ENCODE assay signal across 28 cellular contexts in the genomic region with DNA sequence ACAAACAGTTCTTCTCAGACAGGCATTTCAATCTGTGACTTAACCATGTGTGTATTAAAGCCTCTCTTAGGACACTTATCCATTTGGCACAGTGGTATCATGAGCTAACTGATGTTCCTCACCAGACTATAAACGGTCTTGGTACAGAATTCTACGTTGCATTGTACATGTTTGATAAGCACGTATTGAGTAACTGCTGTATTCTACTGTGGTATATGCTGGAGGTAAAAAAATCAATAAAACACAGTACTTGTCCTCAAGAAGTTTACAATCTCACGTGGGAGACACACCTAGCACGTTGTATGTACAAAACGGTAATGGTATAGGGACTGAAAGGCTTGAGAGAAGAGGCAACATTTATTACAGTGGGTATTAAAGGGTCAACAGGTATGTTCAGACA. TPM values are rescaled to one million over a fixed set of nuclear protein-coding genes. Genes with fewer than 3 reads are reported as not detected.
DNase-seq lines count a peak whose midpoint lies in the region; ATAC-seq and TF ChIP-seq lines count a peak whose summit lies in the region.
"Had no signal": no experiment of that assay in that cellular context is flagged by ENCODE, and none has a peak within 500 bp of the region (broad histone marks: within the 10 kb centered on the region; RNA-seq: fewer than 3 reads in every experiment).

No MANE protein-coding gene starts in this region.

- H3K36me3 ChIP-seq in HCT116 (ENCODE audit: control insufficient read depth in 1 of 2, insufficient read depth in 2 of 2, low read length in 2 of 2) (no peaks in the 10 kb centered on the region), RWPE2 (ENCODE audit: low read depth) (peaks cover 21% of the 10 kb centered on the region), smooth muscle cell (ENCODE audit: low read depth) (no peaks in the 10 kb centered on the region)
- H3K36me3 ChIP-seq: pancreas, right atrium auricular region had no signal

- POLR2A ChIA-PET in HCT116 (lab: Charles Lee), result no interaction called here

- H3F3A ChIP-seq in smooth muscle cell (ENCODE audit: low read depth), result peaks cover 22% of the 10 kb centered on the region

- no peaks in the 10 kb centered on the region for H3K79me2 ChIP-seq in HCT116 (ENCODE audit: insufficient read depth, low read length)
- H3K79me2 ChIP-seq in smooth muscle cell (ENCODE audit: low read depth), result no peaks in the 10 kb centered on the region

- CTCF ChIA-PET in HCT116 (lab: Charles Lee), result no interaction called here

- intact Hi-C loops in HCT116 (cut with micrococcal nuclease), result no loop called here
- intact Hi-C loops in left colon (cut with DNase I, micrococcal nuclease), result no loop called here
- intact Hi-C loops in Right ventricle myocardium superior (cut with DNase I), result no loop called here

- H3K4me1 ChIP-seq in HCT116 (ENCODE audit: control insufficient read depth in 1 of 2, insufficient read depth in 2 of 2, low read length in 2 of 2), result peaks cover 58 to 78% of the 10 kb centered on the region in 2 experiments
- H3K4me1 ChIP-seq in RWPE2 (ENCODE audit: insufficient read depth, poor library complexity, severe bottlenecking), result peaks cover 32% of the 10 kb centered on the region
- H3K4me1 ChIP-seq in smooth muscle cell (ENCODE audit: low read depth), result peaks cover 19% of the 10 kb centered on the region
- H3K4me1 ChIP-seq: tibial artery had no signal

- H3K27me3 ChIP-seq in HCT116 (ENCODE audit: insufficient read depth, low read length), result no peaks in the 10 kb centered on the region
- no peaks in the 10 kb centered on the region for H3K27me3 ChIP-seq in RWPE2 (ENCODE audit: insufficient read depth, poor library complexity, severe bottlenecking)
- no peaks in the 10 kb centered on the region for H3K27me3 ChIP-seq in smooth muscle cell (ENCODE audit: low read depth)
- H3K27me3 ChIP-seq: pancreas, right atrium auricular region, tibial artery had no signal

- DNase-seq in HCT116 (ENCODE audit: low read depth, low spot score) (no peak), RWPE2 (ENCODE audit: low spot score) (no peak), left colon (no peak), smooth muscle cell (lab: John Stamatoyannopoulos, UW; ENCODE audit: unreplicated experiment) (no peak), mesenteric fat pad (ENCODE audit: low spot score) (no peak), Right ventricle myocardium superior (no peak), iPS-NIHi11 (ENCODE audit: low spot score) (no peak)
- DNase-seq: activated CD4-positive, CD25-positive, alpha-beta regulatory T cell treated with anti-CD3 and anti-CD28 coated beads, Interleukin-2, amount 50 U/mL, for 72 hours; activated CD8-positive, alpha-beta T cell treated with anti-CD3 and anti-CD28 coated beads, Interleukin-2, amount 10 ng/mL, durations not matched to agents 7 days and 5 days; activated T-cell treated with anti-CD3 and anti-CD28 coated beads for 4 hours; amygdala; CD4-positive, alpha-beta memory T cell; DMS53; mesendoderm; naive thymus-derived CD4-positive, alpha-beta T cell; NCI-H1105; NCI-H2029 treated with DMSO at 0.1 percent for 48 hours; NCI-H226; pancreas; SHP77; stimulated activated naive CD8-positive, alpha-beta T cell treated with anti-CD3 and anti-CD28 coated beads, Interleukin-15, amount 100 ng/mL, for 72 hours; T1000; tibial artery had no signal

- WGBS in smooth muscle cell (ENCODE audit: low lambda C conversion rate), result 91% methylated on average over 6 of the region's 6 CpGs

- H3K9ac ChIP-seq in HCT116 (ENCODE audit: low read length) (no peak overlapping the region), smooth muscle cell (ENCODE audit: low read depth) (no peak overlapping the region)

- BruUV-seq in HCT116 (replicated peaks; lab: Mats Ljungman, UMichigan), result no TSS peak

- TF ChIP-seq POLR2A in HCT116 (IDR thresholded peaks at IDR 0.05; ENCODE audit: borderline replicate concordance, extremely low read depth, insufficient read depth, insufficient read length), result no peak

- H3K27ac ChIP-seq in HCT116 (ENCODE audit: low read depth, low read length) (no peak overlapping the region), RWPE2 (ENCODE audit: poor library complexity, severe bottlenecking) (peak overlapping the region; percentile 55), smooth muscle cell (ENCODE audit: low read depth) (peak overlapping the region; percentile 75)
- H3K27ac ChIP-seq: pancreas, right atrium auricular region, tibial artery had no signal

- H3K4me3 ChIP-seq in HCT116 (replicated peaks in 1 of 2; ENCODE audit: low read depth in 1 of 2, low read length in 2 of 2), result no peak overlapping the region
- H3K4me3 ChIP-seq in RWPE2 (ENCODE audit: severe bottlenecking), result no peak overlapping the region
- no peak overlapping the region for H3K4me3 ChIP-seq in smooth muscle cell
- H3K4me3 ChIP-seq: pancreas, right atrium auricular region, tibial artery had no signal

- no peak overlapping the region for H2AFZ ChIP-seq in HCT116 (ENCODE audit: low read depth, low read length, poor library complexity, severe bottlenecking)
- H2AFZ ChIP-seq in smooth muscle cell (ENCODE audit: low read depth), result no peak overlapping the region

- H3K9me3 ChIP-seq in HCT116 (ENCODE audit: control insufficient read depth in 1 of 2, insufficient read depth in 1 of 2, low read depth in 1 of 2, low read length in 2 of 2) (no peaks in the 10 kb centered on the region), RWPE2 (ENCODE audit: severe bottlenecking) (no peaks in the 10 kb centered on the region), smooth muscle cell (replicated peaks; ENCODE audit: low read depth) (no peaks in the 10 kb centered on the region)
- H3K9me3 ChIP-seq: pancreas, right atrium auricular region, tibial artery had no signal

- RAD21 ChIA-PET in HCT116 (lab: Charles Lee; ENCODE audit: low non-redundant PET in 1 of 2, low total read pairs in 2 of 2, uncharacterized antibody in 2 of 2, unreplicated experiment in 2 of 2), result no interaction called here

- TF ChIP-seq CTCF in HCT116 (IDR thresholded peaks at IDR 0.05 in 2 of 3, conservative IDR thresholded peaks at IDR 0.05 in 1 of 3; ENCODE audit: borderline replicate concordance in 1 of 3, insufficient read depth in 1 of 3, low read depth in 2 of 3, low read length in 2 of 3) (no peak), RWPE2 (IDR thresholded peaks at IDR 0.05; ENCODE audit: poor library complexity, severe bottlenecking) (no peak), smooth muscle cell (IDR thresholded peaks at IDR 0.05; ENCODE audit: borderline replicate concordance, insufficient read depth, poor library complexity, severe bottlenecking) (no peak)

- TF ChIP-seq RAD21 in HCT116 (IDR thresholded peaks at IDR 0.05; ENCODE audit: low read depth), result no peak

- H3K9me2 ChIP-seq in HCT116 (ENCODE audit: insufficient read depth), result no peaks in the 10 kb centered on the region

- ATAC-seq in HCT116 (no peak), RWPE2 (ENCODE audit: low read depth) (no peak), left colon (peak; percentile 26), Right ventricle myocardium superior (ENCODE audit: poor library complexity) (no peak)
- ATAC-seq: activated CD8-positive, alpha-beta T cell treated with anti-CD3 and anti-CD28 coated beads, Interleukin-2, amount 10 ng/mL, durations not matched to agents 7 days and 5 days; naive thymus-derived CD4-positive, alpha-beta T cell; pancreas; stimulated activated naive CD8-positive, alpha-beta T cell treated with anti-CD3 and anti-CD28 coated beads, Interleukin-15, amount 100 ng/mL, for 72 hours had no signal

- H4K20me1 ChIP-seq in HCT116 (ENCODE audit: insufficient read depth) (no peaks in the 10 kb centered on the region), smooth muscle cell (ENCODE audit: low read depth) (no peaks in the 10 kb centered on the region)

- peak overlapping the region; percentile 64; the same call in 1 of the 2 replicates for H3K4me2 ChIP-seq in HCT116 (ENCODE audit: low read length)
- H3K4me2 ChIP-seq in smooth muscle cell, result no peak overlapping the region

TF ChIP-seq in HCT116, 20 proteins besides CTCF, POLR2A, EP300 and RAD21:
- TF ChIP-seq SRF (IDR thresholded peaks at IDR 0.05; ENCODE audit: low read depth) (no peak), SP1 (IDR thresholded peaks at IDR 0.05; ENCODE audit: low read depth) (no peak), CEBPB (IDR thresholded peaks at IDR 0.05; ENCODE audit: low read depth) (0 out of 2 replicates have a peak, but pooled peaks have one; percentile 10)

RNA-seq across cellular contexts. Expression of a gene that starts 33.2 kb away (rescaled TPM):
- total RNA-seq in HCT116 (2021; ENCODE audit: unreplicated experiment) (not detected), left colon (under 1 TPM in 1 of 2 donors, not detected in 1; 0.20 TPM), smooth muscle cell (0.27 and 0.49 TPM in 2 replicates), mesenteric fat pad (not detected), Right ventricle myocardium superior (not detected)
- not detected in 2 replicates for polyA plus RNA-seq in HCT116 (2012)
- 0.05 TPM in 1 of 2 replicates, not detected in the other for polyA plus RNA-seq in smooth muscle cell
- total RNA-seq: activated CD8-positive, alpha-beta T cell treated with anti-CD3 and anti-CD28 coated beads, Interleukin-2, amount 10 ng/mL, durations not matched to agents 7 days and 5 days; cardiac septum; CD4-positive, alpha-beta memory T cell; dermis microvascular lymphatic vessel endothelial cell; endothelial cell of umbilical vein; naive thymus-derived CD4-positive, alpha-beta T cell; OCI-LY7; pancreas; right atrium auricular region had no signal
- polyA plus RNA-seq: CD4-positive, alpha-beta memory T cell; endothelial cell of umbilical vein; naive thymus-derived CD4-positive, alpha-beta T cell; pancreas had no signal

RNA-seq across cellular contexts. Expression of a gene that starts 40.8 kb away (rescaled TPM):
- total RNA-seq in HCT116 (2021; ENCODE audit: unreplicated experiment) (209 TPM), left colon (100 to 1,000 TPM; 199 to 225 TPM), smooth muscle cell (76.4 and 110 TPM in 2 replicates), mesenteric fat pad (93.1 TPM), Right ventricle myocardium superior (30.3 TPM)
- polyA plus RNA-seq in HCT116 (2012), result 265 and 299 TPM in 2 replicates
- polyA plus RNA-seq in smooth muscle cell, result 179 and 251 TPM in 2 replicates

RNA-seq across cellular contexts. Expression of a gene that starts 47.5 kb away (rescaled TPM):
- total RNA-seq in HCT116 (2021; ENCODE audit: unreplicated experiment) (59.6 TPM), left colon (100 to 1,000 TPM; 109 to 140 TPM), smooth muscle cell (14.3 and 22.7 TPM in 2 replicates), mesenteric fat pad (87.6 TPM), Right ventricle myocardium superior (42.4 TPM)
- 57.1 and 60.2 TPM in 2 replicates for polyA plus RNA-seq in HCT116 (2012)
- 43.7 and 44.7 TPM in 2 replicates for polyA plus RNA-seq in smooth muscle cell
